In the genomic region with DNA sequence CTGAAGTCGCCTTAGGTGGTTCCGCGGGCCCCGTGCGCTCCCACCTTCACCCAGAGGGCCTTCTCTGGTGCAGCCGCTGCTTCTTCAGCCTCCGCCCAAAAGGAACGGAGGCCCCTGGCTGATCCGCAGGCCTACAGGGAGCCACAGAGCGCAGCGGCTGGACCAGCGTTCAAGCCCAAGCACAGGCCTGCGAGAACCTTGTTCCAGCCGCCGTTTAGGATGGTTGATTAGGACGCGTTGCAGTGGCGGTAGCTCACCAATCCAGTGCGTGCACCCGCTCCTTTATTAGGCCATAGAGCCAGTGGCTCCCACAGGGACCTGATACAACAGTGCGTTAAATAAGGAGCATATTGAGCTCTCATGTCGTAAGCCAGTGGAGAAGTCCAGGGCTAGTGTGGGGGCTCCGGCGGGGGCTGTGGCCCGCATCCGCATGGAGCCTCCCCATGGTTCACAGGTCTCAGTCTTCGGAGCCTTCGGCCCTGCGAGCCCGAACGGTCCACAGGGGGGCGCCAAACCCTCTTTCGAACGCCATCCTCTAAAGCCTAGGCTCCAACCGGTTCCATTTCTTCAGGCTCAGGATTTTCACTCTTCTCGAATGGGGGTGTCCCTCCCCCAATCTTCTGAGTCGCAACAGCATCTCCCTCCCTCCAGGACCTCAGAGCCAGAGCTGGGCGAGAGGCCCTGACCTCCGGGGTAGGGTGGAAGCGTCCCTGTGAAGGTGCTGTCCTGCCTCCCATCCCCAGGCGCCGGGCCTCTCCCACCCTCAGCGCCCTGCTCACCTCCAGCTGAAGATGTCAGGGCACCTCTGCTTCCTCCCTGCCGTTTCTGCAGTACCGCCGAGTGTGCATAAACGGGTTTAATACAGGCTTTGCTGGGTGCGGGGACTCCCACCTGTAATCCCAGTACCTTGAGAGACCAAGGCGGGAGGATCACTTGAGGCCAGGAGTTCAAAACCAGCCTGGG, we compare ENCODE assay signal across 8 cellular contexts.
DNase-seq lines count a peak whose midpoint lies in the region; ATAC-seq, FAIRE-seq and TF ChIP-seq lines count a peak whose summit lies in the region.
"Not testable (repeated sequence)": the region's sequence is repeated elsewhere in the genome, so short reads cannot be mapped to it uniquely, and the experiment has no call there.

No MANE protein-coding gene starts in this region.

- H3K9me3 ChIP-seq in A549, lower lobe of right lung: not testable (repeated sequence)

- POLR2A ChIA-PET in A549 (lab: Yijun Ruan, JAX), result not testable (repeated sequence)

- not testable (repeated sequence) for H3K27ac ChIP-seq in A549, lower lobe of right lung

- H3K4me3 ChIP-seq in A549, lower lobe of right lung: not testable (repeated sequence)

- CTCF ChIA-PET in A549 (lab: Yijun Ruan, JAX), result interaction anchor here (0.6 kb wide), 1 partner anchor 163 kb away, joined by 3 read pairs; no protein-coding TSS in a partner anchor

- ATAC-seq in A549, result peak; percentile 93 to 98
- ATAC-seq in GM18868 (IDR thresholded peaks at IDR 0.05; ENCODE audit: unreplicated experiment), result peak; percentile 42
- ATAC-seq in lower lobe of right lung, result peak; percentile 94 to 95

- not testable (repeated sequence) for TF ChIP-seq EP300 in A549 (IDR thresholded peaks at IDR 0.05)

- TF ChIP-seq CTCF in A549 (IDR thresholded peaks at IDR 0.05) (peak; percentile 67), lower lobe of right lung (IDR thresholded peaks at IDR 0.05) (peak; percentile 66)

- 0 out of 3 replicates have a peak overlapping the region, but pooled peaks have one; percentile 41 for H3K4me2 ChIP-seq in A549

- DNase-seq in A549 (ENCODE audit: low read depth in 1 of 2, low spot score in 1 of 2), result peak; percentile 37 to 70
- peak; percentile 73 for DNase-seq in NCI-H1694 (lab: John Stamatoyannopoulos, UW)
- DNase-seq in T-helper 1 cell, result peak; percentile 38 to 71 (median 55)
- DNase-seq in activated T-helper 9 cell treated with anti-CD3 and anti-CD28 coated beads, Interleukin-2, amount 50 U/mL, for 16 hours (ENCODE audit: low read depth), result peak; percentile 67
- peak; percentile 66 to 84 for DNase-seq in erythroblast (lab: John Stamatoyannopoulos, UW)
- DNase-seq in lower lobe of right lung, result peak; percentile 85
- DNase-seq in stimulated activated CD4-positive, alpha-beta T cell treated with anti-CD3 and anti-CD28 coated beads, Interleukin-1b, Interleukin-23, amount 100 ng/mL, for 48 hours, result peak; percentile 76

- TF ChIP-seq RAD21 in A549 (conservative IDR thresholded peaks at IDR 0.05 in 1 of 2, IDR thresholded peaks at IDR 0.05 in 1 of 2), result peak; percentile 69 to 71

- intact Hi-C loops in lower lobe of right lung (cut with DNase I), result not testable (repeated sequence)

- FAIRE-seq in A549 (lab: Jason Lieb, UNC), result not testable (repeated sequence)

- H3K4me1 ChIP-seq in A549, lower lobe of right lung: not testable (repeated sequence)

- H3K36me3 ChIP-seq in lower lobe of right lung, result not testable (repeated sequence)

- not testable (repeated sequence) for H3K27me3 ChIP-seq in lower lobe of right lung (ENCODE audit: low read depth)

- 50% methylated on average over 43 of the region's 49 CpGs for WGBS in A549 (ENCODE audit: missing lambda C conversion rate)

- TF ChIP-seq POLR2A in A549 (IDR thresholded peaks at IDR 0.05; ENCODE audit: low read length); erythroblast (IDR thresholded peaks at IDR 0.05; ENCODE audit: low read length): not testable (repeated sequence)

TF ChIP-seq in A549, 52 proteins besides CTCF, POLR2A, EP300 and RAD21:
- TF ChIP-seq SMC3 (IDR thresholded peaks at IDR 0.05), result peak; percentile 74

Comparison
In these comparisons a context has a peak if more than half of its experiments do, and no peak if none do; other contexts are left out.
1. ATAC-seq: peak in every context shown above with its lines; median percentile 96 in A549; 94 in lower lobe of right lung; 42 in GM18868.